ENCODE assay signal across 8 cellular contexts in genomic region chr1:91885716-91886506, GRCh38. TPM values are rescaled to one million over a fixed set of nuclear protein-coding genes. Genes with fewer than 3 reads are reported as not detected.
DNase-seq lines count a peak whose midpoint lies in the region; ATAC-seq, FAIRE-seq and TF ChIP-seq lines count a peak whose summit lies in the region.

TSS of gene TGFBR3 (minus strand) at chr1:91886151. CDS start at chr1:91861531, 24,620 bp downstream.

- H3K27me3 ChIP-seq in MG63 (no peaks in the 10 kb centered on the region), adrenal gland (no peaks in the 10 kb centered on the region), heart right ventricle (peaks cover 0 to 44% (median 0%) of the 10 kb centered on the region in 7 donors)

- FAIRE-seq in H54 (lab: Jason Lieb, UNC) = no peak

- H3K4me3 ChIP-seq in MG63 (peak within 1 kb of the TSS; percentile 70), adrenal gland (peak within 1 kb of the TSS; percentile 64 to 90 (median 75)), heart right ventricle (peak within 1 kb of the TSS; percentile 78 to 100 (median 91))

- peak within 1 kb of the TSS; percentile 91 to 98 (median 94) for H3K27ac ChIP-seq in adrenal gland
- H3K27ac ChIP-seq in heart right ventricle = peak within 1 kb of the TSS; percentile 88 to 98 (median 92)

- POLR2A ChIA-PET in T-cell (lab: Charles Lee) = interaction anchor here (0.5 to 0.6 kb wide), 2 partner anchors 26 to 390 kb away, joined by 3 read pairs; no protein-coding TSS in a partner anchor

- CTCF ChIA-PET in T-cell (lab: Charles Lee) = interaction anchor here (0.5 to 2.9 kb wide), 7 partner anchors 15 to 384 kb away, joined by 3 to 21 read pairs (median 5); no protein-coding TSS in a partner anchor

- H3K4me1 ChIP-seq in adrenal gland (replicated peaks in 1 of 2) (peaks cover 25 to 31% of the 10 kb centered on the region in 2 donors), heart right ventricle (peaks cover 0 to 52% (median 27%) of the 10 kb centered on the region in 9 donors)

- H3K9me3 Mint-ChIP-seq in T-cell (no peaks in the 10 kb centered on the region), type B pancreatic cell (no peaks in the 10 kb centered on the region)

- peak; percentile 76 to 83 (median 80) for ATAC-seq in T-cell (replicated peaks in 1 of 4)
- peak; percentile 94 to 98 (median 97) for ATAC-seq in heart right ventricle

- H3K36me3 Mint-ChIP-seq in T-cell (no peaks in the 10 kb centered on the region), type B pancreatic cell (peaks cover 6% of the 10 kb centered on the region)

- H3K4me3 Mint-ChIP-seq in T-cell (peak within 1 kb of the TSS; percentile 96 to 100 (median 99)), type B pancreatic cell (peak within 1 kb of the TSS; percentile 96)

- DNase-seq in ELF-1 (ENCODE audit: low read depth, low spot score) = peak; percentile 83
- peak; percentile 81 for DNase-seq in H54 (ENCODE audit: insufficient read length, low spot score)
- DNase-seq in MG63 = peak; percentile 85
- DNase-seq in T-cell = peak; percentile 53 to 83 (median 70)
- peak; percentile 94 to 98 (median 96) for DNase-seq in adrenal gland
- DNase-seq in heart right ventricle = peak; percentile 94 to 96
- DNase-seq in posterior vena cava (ENCODE audit: low spot score) = peak; percentile 97
- DNase-seq in type B pancreatic cell (ENCODE audit: extremely low spot score, unreplicated experiment) = peak; percentile 93

- H3K4me1 Mint-ChIP-seq in T-cell (peaks cover 34 to 53% (median 46%) of the 10 kb centered on the region in 3 donors), type B pancreatic cell (ENCODE audit: unreplicated experiment) (peaks cover 36% of the 10 kb centered on the region)

- H3K27ac Mint-ChIP-seq in T-cell (peak within 1 kb of the TSS; percentile 86 to 89), type B pancreatic cell (peak within 1 kb of the TSS; percentile 89)

- H3K27me3 Mint-ChIP-seq in T-cell (no peaks in the 10 kb centered on the region), type B pancreatic cell (peaks cover 27% of the 10 kb centered on the region)

- H3K36me3 ChIP-seq in MG63 (no peaks in the 10 kb centered on the region), adrenal gland (replicated peaks in 1 of 2) (no peaks in the 10 kb centered on the region), heart right ventricle (no peaks in the 10 kb centered on the region)

- 0 to 1% (median 0%) methylated on average over 2 to 92 of the region's 92 CpGs for WGBS in adrenal gland, 4 donors
- 0% methylated on average over 84 to 92 of the region's 92 CpGs for WGBS in heart right ventricle, 2 donors

- TF ChIP-seq CTCF in adrenal gland (IDR thresholded peaks at IDR 0.05) (peak; percentile 21 to 73 (median 50)), heart right ventricle (IDR thresholded peaks at IDR 0.05) (peak; percentile 20 to 74 (median 56)), type B pancreatic cell (conservative IDR thresholded peaks at IDR 0.05) (peak; percentile 65)

- H3K9me3 ChIP-seq in MG63 (no peaks in the 10 kb centered on the region), adrenal gland (replicated peaks in 1 of 3) (no peaks in the 10 kb centered on the region), heart right ventricle (no peaks in the 10 kb centered on the region)

- intact Hi-C loops in adrenal gland (cut with DNase I) (loop anchor here (5.0 to 10.0 kb wide), 2 partner anchors 41 to 191 kb away; no protein-coding TSS in a partner anchor), heart right ventricle (cut with DNase I) (loop anchor here in 8 of 10 donors (2.0 to 10.0 kb wide), 12 partner anchors 39 to 331 kb away; no protein-coding TSS in a partner anchor), posterior vena cava (cut with DNase I) (no loop called here)

- TF ChIP-seq POLR2A in H54 (IDR thresholded peaks at IDR 0.05; ENCODE audit: low read depth, low read length) (peak; percentile 42; the same call in 1 of the 2 replicates), adrenal gland (IDR thresholded peaks at IDR 0.05) (peak; percentile 79 to 98)

RNA-seq across cellular contexts. Expression of gene TGFBR3, which starts in this region (rescaled TPM):
- 1.3 and 1.7 TPM in 2 replicates for total RNA-seq in MG63 (2014; rRNA removed; shearing (Covaris generic); ENCODE audit: low replicate concordance)
- total RNA-seq in T-cell (10 to 100 TPM; 17.5 to 65.4 (median 36.4) TPM), adrenal gland (100 to 1,000 TPM in 7 of 8 donors, 10 to 100 TPM in 1; 95.5 to 340 (median 157) TPM), heart right ventricle (10 to 100 TPM; 11.9 to 36.7 (median 26.4) TPM), posterior vena cava (100 to 1,000 TPM in 1 of 2 donors, 10 to 100 TPM in 1; 86.7 to 106 TPM), type B pancreatic cell (ENCODE audit: low replicate concordance) (22.2 and 33.5 TPM in 2 replicates)
- polyA plus RNA-seq in adrenal gland (100 to 1,000 TPM in 1 of 3 donors, 10 to 100 TPM in 2; 13.9 to 141 (median 19.0) TPM), heart right ventricle (10 to 100 TPM in 1 of 2 donors, 1 to 10 TPM in 1; 6.6 to 11.2 TPM)

Comparison
In these comparisons a context has a peak if more than half of its experiments do, and no peak if none do; other contexts are left out.
1. Peak in every context shown above with its lines: DNase-seq, ATAC-seq, H3K4me3 ChIP-seq and H3K27ac ChIP-seq.
2. intact Hi-C loops: an anchor here in adrenal gland (5.0 to 10.0 kb wide) and heart right ventricle (2.0 to 10.0 kb wide); none called in posterior vena cava.